Comparison of ENCODE assay signal across 9 cellular contexts in genomic region chr2:96505231-96505889, GRCh38. TPM values are rescaled to one million over a fixed set of nuclear protein-coding genes. Genes with fewer than 3 reads are reported as not detected.
DNase-seq lines count a peak whose midpoint lies in the region; ATAC-seq, FAIRE-seq and TF ChIP-seq lines count a peak whose summit lies in the region.
"Had no signal": no experiment of that assay in that cellular context is flagged by ENCODE, and none has a peak within 500 bp of the region (broad histone marks: within the 10 kb centered on the region; RNA-seq: fewer than 3 reads in every experiment).

A gene with protein sequence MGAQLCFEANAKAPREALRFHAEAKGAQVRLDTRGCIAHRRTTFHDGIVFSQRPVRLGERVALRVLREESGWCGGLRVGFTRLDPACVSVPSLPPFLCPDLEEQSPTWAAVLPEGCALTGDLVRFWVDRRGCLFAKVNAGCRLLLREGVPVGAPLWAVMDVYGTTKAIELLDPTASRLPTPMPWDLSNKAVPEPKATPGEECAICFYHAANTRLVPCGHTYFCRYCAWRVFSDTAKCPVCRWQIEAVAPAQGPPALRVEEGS (minus strand): TSS chr2:96505357. CDS start chr2:96505286, 71 bp downstream.

- no peak for FAIRE-seq in bronchial epithelial cell (lab: Jason Lieb, UNC)

- no peak for TF ChIP-seq RAD21 in IMR-90 (IDR thresholded peaks at IDR 0.05; ENCODE audit: low read length)

- H3K9me1 ChIP-seq in IMR-90 (ENCODE audit: insufficient read depth, low read length): no peaks in the 10 kb centered on the region

- no peak for TF ChIP-seq POLR2A in IMR-90 (IDR thresholded peaks at IDR 0.05; ENCODE audit: low read depth, low read length)

- H3K9me3 Mint-ChIP-seq in Calu3 (ENCODE audit: low read depth, unreplicated experiment): no peaks in the 10 kb centered on the region
- H3K9me3 Mint-ChIP-seq: IgD-negative memory B cell had no signal

- H3K4me3 ChIP-seq in IMR-90 (ENCODE audit: insufficient read depth, low read depth, low read length) (no peak within 1 kb of the TSS), bronchial epithelial cell (ENCODE audit: low read depth, low read length) (no peak within 1 kb of the TSS), mucosa of rectum (ENCODE audit: low read length in 2 of 2) (peak within 1 kb of the TSS; percentile 28 to 50)

- H3K4me1 ChIP-seq in IMR-90 (ENCODE audit: control insufficient read depth, insufficient read depth, low read length) (peaks cover 5% of the 10 kb centered on the region), mucosa of rectum (ENCODE audit: control insufficient read depth in 2 of 2, insufficient read depth in 2 of 2, low read length in 2 of 2) (peaks cover 23 to 41% of the 10 kb centered on the region in 2 donors)

- H2AFZ ChIP-seq in IMR-90 (replicated peaks; ENCODE audit: low read length, poor library complexity): no peak within 1 kb of the TSS

- TF ChIP-seq CTCF in Calu3 (IDR thresholded peaks at IDR 0.05; ENCODE audit: unreplicated experiment) (no peak), IMR-90 (conservative IDR thresholded peaks at IDR 0.05; ENCODE audit: low read depth, low read length) (no peak), bronchial epithelial cell (IDR thresholded peaks at IDR 0.05; ENCODE audit: insufficient read depth, low read length, severe bottlenecking) (no peak)

- no peaks in the 10 kb centered on the region for H3K9me3 ChIP-seq in IMR-90 (ENCODE audit: control insufficient read depth, insufficient read depth, low read length)
- H3K9me3 ChIP-seq in mucosa of rectum (ENCODE audit: control insufficient read depth in 2 of 2, low read length in 2 of 2): no peaks in the 10 kb centered on the region

- no peak within 1 kb of the TSS for H3K56ac ChIP-seq in IMR-90 (ENCODE audit: extremely low read depth, insufficient read depth, low read length)

- BruUV-seq in Calu3 (replicated peaks; lab: Mats Ljungman, UMichigan): no TSS peak
- no TSS peak for BruUV-seq in IMR-90 (replicated peaks; lab: Mats Ljungman, UMichigan)

- no peak within 1 kb of the TSS for H3K27ac ChIP-seq in IMR-90 (ENCODE audit: insufficient read depth, low read length)
- peak within 1 kb of the TSS; percentile 45 to 56 for H3K27ac ChIP-seq in mucosa of rectum (ENCODE audit: low read depth in 2 of 2, low read length in 2 of 2)

- no peak within 1 kb of the TSS for H2BK120ac ChIP-seq in IMR-90 (ENCODE audit: low read depth, low read length)

- no peak within 1 kb of the TSS for H2BK20ac ChIP-seq in IMR-90 (ENCODE audit: low read depth, low read length)

- H3K4me1 Mint-ChIP-seq in Calu3 (ENCODE audit: low read depth, unreplicated experiment): peaks cover 59% of the 10 kb centered on the region

- H3K27ac Mint-ChIP-seq in Calu3 (ENCODE audit: unreplicated experiment): peak within 1 kb of the TSS; percentile 90
- H3K27ac Mint-ChIP-seq: IgD-negative memory B cell had no signal

- peaks cover 29% of the 10 kb centered on the region for H3K36me3 Mint-ChIP-seq in Calu3 (ENCODE audit: insufficient read depth, unreplicated experiment)
- H3K36me3 Mint-ChIP-seq: IgD-negative memory B cell had no signal

- H3K23ac ChIP-seq in IMR-90 (ENCODE audit: low read depth, low read length): no peak within 1 kb of the TSS

- in situ Hi-C loops in IMR-90 (cut with MboI; ENCODE audit: low sequenced_read_pairs): loop anchor here (5.0 to 25.0 kb wide), 2 partner anchors 98 to 493 kb away; no protein-coding TSS in a partner anchor
- in situ Hi-C loops in G401 (cut with HindIII; ENCODE audit: low sequenced_read_pairs): no loop called here

- H4K8ac ChIP-seq in IMR-90 (ENCODE audit: low read depth in 2 of 2, low read length in 2 of 2): no peak within 1 kb of the TSS

- H2BK5ac ChIP-seq in IMR-90 (ENCODE audit: low read depth, low read length, poor library complexity, severe bottlenecking): no peak within 1 kb of the TSS

- intact Hi-C loops in Calu3 (cut with micrococcal nuclease; ENCODE audit: unreplicated experiment): loop anchor here (5.0 kb wide), 2 partner anchors 163 to 513 kb away; partner anchors contain the start of gene ANKRD36C
- intact Hi-C loops in IMR-90 (cut with micrococcal nuclease): no loop called here

- H3K14ac ChIP-seq in IMR-90 (replicated peaks; ENCODE audit: low read depth, low read length): no peak within 1 kb of the TSS

- no peak within 1 kb of the TSS for H3K18ac ChIP-seq in IMR-90 (ENCODE audit: low read depth, low read length)

- H3K36me3 ChIP-seq in IMR-90 (ENCODE audit: control insufficient read depth, insufficient read depth, low read length): no peaks in the 10 kb centered on the region
- no peaks in the 10 kb centered on the region for H3K36me3 ChIP-seq in bronchial epithelial cell (ENCODE audit: control insufficient read depth, insufficient read depth, low read length)
- H3K36me3 ChIP-seq in mucosa of rectum (ENCODE audit: control insufficient read depth in 2 of 2, insufficient read depth in 2 of 2, low read length in 2 of 2): no peaks in the 10 kb centered on the region

- H4K91ac ChIP-seq in IMR-90 (ENCODE audit: insufficient read depth, low read depth, low read length): no peak within 1 kb of the TSS

- CTCF ChIA-PET in Calu3 (lab: Charles Lee): interaction anchor here (0.5 to 8.6 kb wide), 6 partner anchors 12 to 148 kb away, joined by 3 to 101 read pairs (median 6); no protein-coding TSS in a partner anchor
- CTCF ChIA-PET in IMR-90 (lab: Yijun Ruan, JAX): no interaction called here

- 43% methylated on average over 4 of the region's 9 CpGs; no CpG with 5 or more reads in 1 of the 2 experiments for WGBS in IMR-90 (ENCODE audit: extremely low coverage in 2 of 2, insufficient read length in 1 of 2), 2 experiments

- H3K27me3 ChIP-seq in IMR-90 (ENCODE audit: control insufficient read depth, insufficient read depth, low read length) (peaks cover 31% of the 10 kb centered on the region), bronchial epithelial cell (ENCODE audit: control insufficient read depth, insufficient read depth, low read length) (peaks cover 2% of the 10 kb centered on the region), mucosa of rectum (ENCODE audit: control insufficient read depth in 2 of 2, insufficient read depth in 2 of 2, low read length in 2 of 2) (no peaks in the 10 kb centered on the region)

- no peak within 1 kb of the TSS for H4K5ac ChIP-seq in IMR-90 (ENCODE audit: low read depth, low read length)

- H3K4ac ChIP-seq in IMR-90 (ENCODE audit: low read depth, low read length): no peak within 1 kb of the TSS

- H2BK15ac ChIP-seq in IMR-90 (ENCODE audit: low read depth, low read length): no peak within 1 kb of the TSS

- no peak within 1 kb of the TSS for H2AK9ac ChIP-seq in IMR-90 (replicated peaks; ENCODE audit: low read depth, low read length, poor library complexity)

- peak within 1 kb of the TSS; percentile 67 for H3K4me3 Mint-ChIP-seq in Calu3 (ENCODE audit: low read depth, unreplicated experiment)

- H3K9ac ChIP-seq in IMR-90 (ENCODE audit: low read depth, low read length) (no peak within 1 kb of the TSS), mucosa of rectum (ENCODE audit: low read depth in 1 of 2, low read length in 2 of 2) (no peak within 1 kb of the TSS)

- dilution Hi-C loops in IMR-90 (cut with HindIII; ENCODE audit: low sequenced_read_pairs, unreplicated experiment): no loop called here

- H3K79me1 ChIP-seq in IMR-90 (ENCODE audit: low read depth in 1 of 2, low read length in 2 of 2): no peaks in the 10 kb centered on the region

- H3K27me3 Mint-ChIP-seq in Calu3 (ENCODE audit: unreplicated experiment): peaks cover 8% of the 10 kb centered on the region

- POLR2A ChIA-PET in IMR-90 (lab: Charles Lee; ENCODE audit: unreplicated experiment): no interaction called here

- H2AK5ac ChIP-seq in IMR-90 (ENCODE audit: low read depth, low read length): no peak within 1 kb of the TSS

- no peak for ATAC-seq in IMR-90 (ENCODE audit: low read depth)

- DNase-seq in Calu3: peak; percentile 88
- DNase-seq in IMR-90: peak; percentile 74
- peak; percentile 88 for DNase-seq in bronchial epithelial cell (ENCODE audit: low read depth)
- DNase-seq in activated gamma-delta T cell (lab: John Stamatoyannopoulos, UW): no peak
- no peak for DNase-seq in G401 (ENCODE audit: low spot score)
- DNase-seq in amygdala (lab: John Stamatoyannopoulos, UW): no peak
- DNase-seq in activated CD4-positive, alpha-beta T cell treated with anti-CD3 and anti-CD28 coated beads for 1 hour: no peak

- H3K4me2 ChIP-seq in IMR-90 (ENCODE audit: low read depth, low read length): no peak within 1 kb of the TSS

- no peaks in the 10 kb centered on the region for H4K20me1 ChIP-seq in IMR-90 (ENCODE audit: insufficient read depth, low read length)

TF ChIP-seq in IMR-90, 13 proteins besides CTCF, POLR2A, EP300 and RAD21:
- TF ChIP-seq, protein P1, sequence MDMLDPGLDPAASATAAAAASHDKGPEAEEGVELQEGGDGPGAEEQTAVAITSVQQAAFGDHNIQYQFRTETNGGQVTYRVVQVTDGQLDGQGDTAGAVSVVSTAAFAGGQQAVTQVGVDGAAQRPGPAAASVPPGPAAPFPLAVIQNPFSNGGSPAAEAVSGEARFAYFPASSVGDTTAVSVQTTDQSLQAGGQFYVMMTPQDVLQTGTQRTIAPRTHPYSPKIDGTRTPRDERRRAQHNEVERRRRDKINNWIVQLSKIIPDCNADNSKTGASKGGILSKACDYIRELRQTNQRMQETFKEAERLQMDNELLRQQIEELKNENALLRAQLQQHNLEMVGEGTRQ (IDR thresholded peaks at IDR 0.05; ENCODE audit: low read depth, low read length): peak; percentile 51; the same call in 1 of the 2 replicates
- TF ChIP-seq RFX5 (IDR thresholded peaks at IDR 0.05; ENCODE audit: low read depth, low read length) (peak; percentile 58; the same call in 1 of the 2 replicates), BHLHE40 (IDR thresholded peaks at IDR 0.05; ENCODE audit: low read depth, low read length) (no peak), SMC3 (IDR thresholded peaks at IDR 0.05; ENCODE audit: low read depth, low read length) (no peak)

RNA-seq across cellular contexts. Expression of the gene that starts here (rescaled TPM):
- 18.5 and 19.7 TPM in 2 replicates for total RNA-seq in Calu3 (2022)
- total RNA-seq in IMR-90 (2012; rRNA removed): not detected in 2 replicates
- not detected in 2 replicates for polyA plus RNA-seq in IMR-90 (2012; rRNA removed)
- not detected in 2 replicates for polyA plus RNA-seq in IMR-90 (2012; cell fraction: cytosol; rRNA removed)
- polyA plus RNA-seq in IMR-90 (2012; cell fraction: nucleus; rRNA removed; ENCODE audit: low replicate concordance): 0.06 TPM in 1 of 2 replicates, not detected in the other
- not detected in 2 replicates for total RNA-seq in bronchial epithelial cell
- total RNA-seq in G401 (2014; rRNA removed; shearing (Covaris generic)): not detected in 2 replicates
- polyA plus RNA-seq: IgD-negative memory B cell had no signal

Comparison
In these comparisons a context has a peak if more than half of its experiments do, and no peak if none do; other contexts are left out.
1. RNA of the gene that starts here (total RNA-seq): 18.5 to 19.7 TPM in Calu3; not detected in IMR-90, not detected in bronchial epithelial cell and not detected in G401; every median in the first group is over 10 times any median in the second.
2. Peak in DNase-seq in IMR-90; RNA of the gene not detected or under 1 TPM.
3. Peak in DNase-seq in bronchial epithelial cell; RNA of the gene not detected or under 1 TPM.
4. H3K4me3 ChIP-seq: peak in mucosa of rectum (2 of 2); none in IMR-90 (single experiment) and bronchial epithelial cell (single experiment).